Comparison of ENCODE assay signal across 8 cellular contexts in the genomic region with DNA sequence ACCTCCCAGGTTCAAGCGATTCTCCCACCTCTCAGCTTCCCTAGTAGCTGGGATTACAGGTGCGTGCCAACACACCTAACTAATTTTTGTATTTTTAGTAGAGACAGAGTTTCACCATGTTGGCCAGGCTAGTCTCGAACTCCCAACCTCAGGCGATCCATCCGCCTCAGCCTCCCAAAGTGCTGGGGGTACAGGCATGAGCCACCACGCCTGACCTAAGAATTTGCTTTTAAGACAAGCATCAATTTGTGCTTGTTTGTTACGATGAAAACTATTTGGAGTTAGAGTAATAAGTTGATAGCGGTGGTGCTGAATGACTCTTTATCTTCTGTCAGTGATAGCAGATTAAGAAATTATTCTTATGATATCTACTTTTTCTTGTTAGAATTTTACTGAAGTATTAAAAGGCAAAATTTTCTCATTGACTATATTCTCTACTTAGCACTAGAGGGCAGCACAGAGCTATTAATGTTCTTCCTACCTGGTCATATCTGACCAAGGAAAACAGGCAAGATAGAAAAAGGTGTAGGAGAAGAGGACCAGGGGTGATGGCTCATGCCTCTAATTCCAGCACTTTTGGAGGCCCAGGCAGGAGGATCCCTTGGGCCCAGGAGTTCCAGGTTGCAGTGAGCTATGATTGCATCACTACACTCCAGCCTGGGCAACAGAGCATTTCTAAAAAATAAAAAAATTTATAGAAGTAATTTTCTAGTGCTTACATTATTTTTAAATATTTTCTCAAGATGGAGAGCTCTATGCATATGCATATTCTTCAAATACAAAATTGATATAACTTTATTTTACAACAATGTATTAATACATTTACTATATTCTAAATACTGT. TPM values are rescaled to one million over a fixed set of nuclear protein-coding genes. Genes with fewer than 3 reads are reported as not detected.
DNase-seq lines count a peak whose midpoint lies in the region; ATAC-seq, FAIRE-seq and TF ChIP-seq lines count a peak whose summit lies in the region.

No MANE protein-coding gene starts in this region.

- ATAC-seq in HG03457 (IDR thresholded peaks at IDR 0.05; ENCODE audit: unreplicated experiment) (peak; percentile 61), GM12878 (peak; percentile 79), omental fat pad (ENCODE audit: low FRiP score) (no peak)

- H4K20me1 ChIP-seq in GM12878 (ENCODE audit: control insufficient read depth, insufficient read depth) = no peaks in the 10 kb centered on the region

- WGBS in GM12878 (ENCODE audit: insufficient coverage, insufficient replicate concordance, low lambda C conversion rate, missing lambda C conversion rate) = 63% methylated on average over 8 of the region's 8 CpGs
- WGBS in transverse colon (ENCODE audit: low coverage in 1 of 2), 2 donors = 83 to 92% methylated on average over 3 to 8 of the region's 8 CpGs

- RAD21 ChIA-PET in GM12878 (lab: Charles Lee; ENCODE audit: unreplicated experiment) = interaction anchor here (0.6 to 3.7 kb wide), 14 partner anchors 13 to 1117 kb away, joined by 3 to 26 read pairs (median 4); no protein-coding TSS in a partner anchor

- TF ChIP-seq EP300 in GM12878 (IDR thresholded peaks at IDR 0.05; ENCODE audit: borderline replicate concordance in 1 of 2, control insufficient read depth in 1 of 2, low read depth in 2 of 2, low read length in 2 of 2) (no peak), transverse colon (IDR thresholded peaks at IDR 0.05; ENCODE audit: low read depth) (no peak)

- DNase-seq in GM10266 (ENCODE audit: extremely low spot score) (peak; percentile 36), NCI-H510A treated with DMSO at 0.1 percent for 48 hours (lab: John Stamatoyannopoulos, UW) (peak; percentile 94), GM12878 (ENCODE audit: low read depth, low spot score) (no peak), transverse colon (no peak), omental fat pad (ENCODE audit: low spot score) (no peak)

- H3K4me1 ChIP-seq in GM12878 (ENCODE audit: control insufficient read depth, insufficient read depth, low read length) = no peaks in the 10 kb centered on the region
- H3K4me1 ChIP-seq in transverse colon = no peaks in the 10 kb centered on the region

- POLR2A ChIA-PET in GM12878 (lab: Charles Lee) = no interaction called here

- CTCF ChIA-PET in GM12878 (lab: Yijun Ruan, JAX) = interaction anchor here (0.5 to 6.7 kb wide), 45 partner anchors 8 to 521 kb away, joined by 3 to 95 read pairs (median 4); no protein-coding TSS in a partner anchor

- intact Hi-C loops in GM12878 (cut with micrococcal nuclease; ENCODE audit: unreplicated experiment) = loop anchor here (1.0 to 2.0 kb wide), 3 partner anchors 303 to 522 kb away; no protein-coding TSS in a partner anchor
- intact Hi-C loops in transverse colon (cut with DNase I; ENCODE audit: low total_unique reads) = loop anchor here (5.0 kb wide), 1 partner anchor 354 kb away; no protein-coding TSS in a partner anchor

- H3K9me3 ChIP-seq in GM12878 (replicated peaks; ENCODE audit: control insufficient read depth, insufficient read depth, low read length) (no peaks in the 10 kb centered on the region), transverse colon (no peaks in the 10 kb centered on the region)

- no peaks in the 10 kb centered on the region for H3K79me2 ChIP-seq in GM12878 (ENCODE audit: control insufficient read depth, insufficient read depth, low read length)

- TF ChIP-seq RAD21 in GM12878 (IDR thresholded peaks at IDR 0.05; ENCODE audit: insufficient read depth, low read depth, low read length) = peak; percentile 86

- TF ChIP-seq POLR2A in GM12878 (IDR thresholded peaks at IDR 0.05; ENCODE audit: low read depth, low read length) (no peak), transverse colon (IDR thresholded peaks at IDR 0.05) (no peak)

- no peak overlapping the region for H3K9ac ChIP-seq in GM12878 (ENCODE audit: control insufficient read depth, insufficient read depth, low read length)

- SMC1A ChIA-PET in GM12878 (lab: Charles Lee; ENCODE audit: uncharacterized antibody, unreplicated experiment) = interaction anchor here (0.7 to 6.3 kb wide), 28 partner anchors 8 to 521 kb away, joined by 3 to 34 read pairs (median 6); no protein-coding TSS in a partner anchor

- H2AFZ ChIP-seq in GM12878 (ENCODE audit: control insufficient read depth, low read depth, low read length) = no peak overlapping the region

- peak; percentile 72 for TF ChIP-seq CTCF in GM10266 (IDR thresholded peaks at IDR 0.05; ENCODE audit: control insufficient read depth, insufficient read depth, low read depth, missing control alignments)
- TF ChIP-seq CTCF in GM12878 (IDR thresholded peaks at IDR 0.05 in 2 of 3, conservative IDR thresholded peaks at IDR 0.05 in 1 of 3; ENCODE audit: control insufficient read depth in 2 of 3, extremely low read depth in 1 of 3, insufficient read depth in 1 of 3, low read depth in 3 of 3, low read length in 3 of 3) = peak; percentile 50 to 66 (median 51); a peak in 5 of 6 replicates
- TF ChIP-seq CTCF in transverse colon (IDR thresholded peaks at IDR 0.05) = peak; percentile 63 to 67 (median 64)
- TF ChIP-seq CTCF in omental fat pad (IDR thresholded peaks at IDR 0.05) = peak in 1 of 3 donors; percentile 28

- H3K27me3 ChIP-seq in GM12878 (replicated peaks in 1 of 2; ENCODE audit: control insufficient read depth in 2 of 2, insufficient read depth in 2 of 2, low read length in 1 of 2) (no peaks in the 10 kb centered on the region), transverse colon (no peaks in the 10 kb centered on the region)

- no peak overlapping the region for H3K4me2 ChIP-seq in GM12878 (ENCODE audit: control insufficient read depth, insufficient read depth)

- no peak overlapping the region for H3K27ac ChIP-seq in GM12878 (ENCODE audit: control insufficient read depth, insufficient read depth)
- no peak overlapping the region for H3K27ac ChIP-seq in transverse colon

- FAIRE-seq in A204.1 (lab: Jason Lieb, UNC) = peak; percentile 94
- FAIRE-seq in GM12878 (lab: Jason Lieb, UNC) = peak; percentile 99
- FAIRE-seq in islet of Langerhans (lab: Jason Lieb, UNC) = peak; percentile 99

- H3K4me3 ChIP-seq in GM12878 (no peak overlapping the region), transverse colon (no peak overlapping the region)

- BruUV-seq in GM12878 (replicated peaks; lab: Mats Ljungman, UMichigan) = no TSS peak

- 0 out of 4 replicates have a peak, but pooled peaks cover 0 to 4% of the 10 kb centered on the region in 2 experiments for H3K36me3 ChIP-seq in GM12878 (ENCODE audit: control insufficient read depth in 2 of 2, insufficient read depth in 2 of 2, low read length in 1 of 2)
- no peaks in the 10 kb centered on the region for H3K36me3 ChIP-seq in transverse colon

- in situ Hi-C loops in GM12878 (cut with MboI) = loop anchor here (5.0 to 10.0 kb wide), 3 partner anchors 299 to 522 kb away; partner anchors contain the start of gene SMIM36
- in situ Hi-C loops in transverse colon (cut with MboI; ENCODE audit: low pct_ligation_motif_present in 1 of 4, low pct_unique_long_range_greater_than_20kb in 1 of 4, low sequenced_read_pairs in 3 of 4) = loop anchor here in 3 of 4 donors (10.0 to 25.0 kb wide), 6 partner anchors 302 to 769 kb away; partner anchors contain the start of genes SMIM36 (in 3 of the 3) and PCTP (in 1 of the 3)

TF ChIP-seq in GM12878, 131 proteins besides CTCF, POLR2A, EP300 and RAD21:
- TF ChIP-seq HCFC1 (IDR thresholded peaks at IDR 0.05; ENCODE audit: low read length) (no peak), JUND (IDR thresholded peaks at IDR 0.05; ENCODE audit: low read depth, low read length) (no peak), SMC3 (IDR thresholded peaks at IDR 0.05; ENCODE audit: borderline replicate concordance, low read length) (peak; percentile 61; the same call in 1 of the 2 replicates), SMARCA5 (IDR thresholded peaks at IDR 0.05) (0 out of 2 replicates have a peak, but pooled peaks have one; percentile 19), TCF12 (IDR thresholded peaks at IDR 0.05; ENCODE audit: low read depth, low read length) (no peak)

RNA-seq across cellular contexts. Expression of gene STXBP4, which starts 24.5 kb away (rescaled TPM):
- 73.9 and 87.4 TPM in 2 replicates for total RNA-seq in GM12878 (2013; cell fraction: nucleolus; rRNA removed)
- total RNA-seq in GM12878 (2014; rRNA removed) (4.3 and 8.8 TPM in 2 replicates), GM12878 (2014; rRNA removed; fragmentation: Illumina TruSeq; extraction: Trizol) (9.1 and 11.7 TPM in 2 replicates), GM12878 (2021) (7.2 and 7.5 TPM in 2 replicates), transverse colon (10 to 100 TPM in 1 of 4 donors, 1 to 10 TPM in 3; 1.4 to 16.2 (median 4.4) TPM), omental fat pad (10 to 100 TPM; 11.2 to 19.3 (median 16.5) TPM)
- polyA plus RNA-seq in GM12878 (2011; ENCODE audit: low read depth) = 0.77 TPM
- polyA plus RNA-seq in GM12878 (2011; rRNA removed) (5.4 and 7.3 TPM in 2 replicates), GM12878 (2014; fragmentation: Illumina TruSeq; extraction: Trizol) (9.8 and 14.5 TPM in 2 replicates), GM12878 (2014; fragmentation: Nextera tagmentation; extraction: Ambion mirVana) (1 to 10 TPM; 4.8 to 5.5 TPM), GM12878 (2014; rRNA removed) (2.1 and 6.1 TPM in 2 replicates), GM12878 (2016; fragmentation: Nextera tagmentation; extraction: Ambion mirVana) (10 to 100 TPM in 1 of 2 experiments, 1 to 10 TPM in 1; 7.8 to 11.0 TPM)
- polyA plus RNA-seq in GM12878 (2011; cell fraction: cytosol; rRNA removed) = 1.8 and 2.3 TPM in 2 replicates
- polyA plus RNA-seq in GM12878 (2011; cell fraction: nucleus; rRNA removed) = 7.4 and 9.0 TPM in 2 replicates
- polyA plus RNA-seq in GM12878 (2012) = 2.1 and 3.8 TPM in 2 replicates
- polyA minus RNA-seq in GM12878 (2011; rRNA and poly(A)+ RNA removed) = 7.5 and 9.2 TPM in 2 replicates
- polyA minus RNA-seq in GM12878 (2011; cell fraction: cytosol; rRNA and poly(A)+ RNA removed) = 1.9 and 2.4 TPM in 2 replicates
- polyA minus RNA-seq in GM12878 (2011; cell fraction: nucleus; rRNA and poly(A)+ RNA removed) = 15.6 and 20.6 TPM in 2 replicates

RNA-seq across cellular contexts. Expression of gene COX11, which starts 24.6 kb away (rescaled TPM):
- total RNA-seq in GM12878 (2013; cell fraction: nucleolus; rRNA removed) = 72.5 and 79.1 TPM in 2 replicates
- total RNA-seq in GM12878 (2014; rRNA removed) = 57.2 and 66.0 TPM in 2 replicates
- total RNA-seq in GM12878 (2014; rRNA removed; fragmentation: Illumina TruSeq; extraction: Trizol) = 22.4 and 28.9 TPM in 2 replicates
- total RNA-seq in GM12878 (2021) = 50.0 and 52.0 TPM in 2 replicates
- 11.6 TPM for polyA plus RNA-seq in GM12878 (2011; ENCODE audit: low read depth)
- 51.6 and 55.4 TPM in 2 replicates for polyA plus RNA-seq in GM12878 (2011; rRNA removed)
- polyA plus RNA-seq in GM12878 (2011; cell fraction: cytosol; rRNA removed) = 44.9 and 75.6 TPM in 2 replicates
- polyA plus RNA-seq in GM12878 (2011; cell fraction: nucleus; rRNA removed) = 78.4 and 96.7 TPM in 2 replicates
- 26.7 and 29.0 TPM in 2 replicates for polyA plus RNA-seq in GM12878 (2012)
- polyA plus RNA-seq in GM12878 (2014; fragmentation: Illumina TruSeq; extraction: Trizol) = 22.4 and 23.3 TPM in 2 replicates
- polyA plus RNA-seq in GM12878 (2014; fragmentation: Nextera tagmentation; extraction: Ambion mirVana) = 10 to 100 TPM; 13.8 to 21.5 TPM
- polyA plus RNA-seq in GM12878 (2014; rRNA removed) = 69.4 and 72.1 TPM in 2 replicates
- 10 to 100 TPM; 54.1 to 54.6 TPM for polyA plus RNA-seq in GM12878 (2016; fragmentation: Nextera tagmentation; extraction: Ambion mirVana)
- 37.1 and 76.5 TPM in 2 replicates for polyA minus RNA-seq in GM12878 (2011; rRNA and poly(A)+ RNA removed)
- polyA minus RNA-seq in GM12878 (2011; cell fraction: cytosol; rRNA and poly(A)+ RNA removed) = 23.9 and 39.7 TPM in 2 replicates
- polyA minus RNA-seq in GM12878 (2011; cell fraction: nucleus; rRNA and poly(A)+ RNA removed) = 54.3 and 81.0 TPM in 2 replicates
- total RNA-seq in transverse colon = 10 to 100 TPM; 19.3 to 63.4 (median 37.5) TPM
- 10 to 100 TPM; 27.9 to 52.0 (median 43.8) TPM for total RNA-seq in omental fat pad

Comparison
In these comparisons a context has a peak if more than half of its experiments do, and no peak if none do; other contexts are left out.
1. DNase-seq: peak in GM10266 (single experiment) and NCI-H510A treated with DMSO at 0.1 percent for 48 hours (single experiment); none in GM12878 (single experiment), transverse colon (single experiment) and omental fat pad (single experiment).